Comparison of ENCODE assay signal across 10 cellular contexts in the genomic region with DNA sequence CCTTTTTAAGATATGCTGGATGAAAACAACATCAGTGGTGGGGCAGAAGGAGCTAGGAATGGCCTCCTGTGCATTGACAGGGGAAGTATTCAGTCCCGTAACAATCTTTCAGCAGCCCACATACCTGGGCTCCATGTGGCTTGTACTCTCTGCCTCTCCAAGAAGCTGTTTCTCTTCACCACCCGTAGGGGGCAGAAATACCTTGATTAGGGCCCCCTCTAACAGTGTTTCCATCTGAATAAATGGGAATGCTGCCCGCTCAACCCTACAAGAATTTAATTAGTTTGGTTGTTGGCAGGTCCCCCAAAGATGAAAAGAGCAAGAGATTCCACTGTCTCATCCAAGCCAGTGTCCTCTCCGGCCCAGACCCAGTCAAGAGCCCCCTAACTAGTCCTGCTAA.
DNase-seq lines count a peak whose midpoint lies in the region; ATAC-seq and TF ChIP-seq lines count a peak whose summit lies in the region.
"Had no signal": no experiment of that assay in that cellular context is flagged by ENCODE, and none has a peak within 500 bp of the region (broad histone marks: within the 10 kb centered on the region; RNA-seq: fewer than 3 reads in every experiment).

No MANE protein-coding gene starts in this region.

- no peaks in the 10 kb centered on the region for H3K4me1 ChIP-seq in H9 (ENCODE audit: insufficient read depth, low read length)
- H3K4me1 ChIP-seq in Panc1 (ENCODE audit: control insufficient read depth, insufficient read depth, low read length), result no peaks in the 10 kb centered on the region

- no peaks in the 10 kb centered on the region for H3K79me2 ChIP-seq in H9 (ENCODE audit: insufficient read depth, low read length)

- no peak overlapping the region for H3T11ph ChIP-seq in H9 (ENCODE audit: low read length)

- H4K5ac ChIP-seq in H9 (ENCODE audit: insufficient read length, low read depth, low read length), result no peak overlapping the region

- no peak overlapping the region for H2AFZ ChIP-seq in H9 (ENCODE audit: low read length)

- no peak overlapping the region for H2BK5ac ChIP-seq in H9 (ENCODE audit: insufficient read length, low read length)

- no peak overlapping the region for H3K27ac ChIP-seq in C4-2B
- H3K27ac ChIP-seq in H9 (ENCODE audit: insufficient read length, low read depth, low read length), result no peak overlapping the region
- H3K27ac ChIP-seq in Panc1 (ENCODE audit: low read length), result no peak overlapping the region
- no peak overlapping the region for H3K27ac ChIP-seq in coronary artery
- H3K27ac ChIP-seq: skin epidermis had no signal

- H3K27ac Mint-ChIP-seq in H9, result no peak overlapping the region

- no peak overlapping the region for H2BK12ac ChIP-seq in H9 (ENCODE audit: insufficient read length, low read depth, low read length)

- in situ Hi-C loops in Panc1 (cut with HindIII; ENCODE audit: low pct_unique_long_range_greater_than_20kb, low sequenced_read_pairs), result no loop called here

- intact Hi-C loops in Panc1 (cut with micrococcal nuclease; ENCODE audit: unreplicated experiment), result loop anchor here (10.0 kb wide), 2 partner anchors 256 to 346 kb away; partner anchors contain the start of gene RBPJ

- DNase-seq in H9 (peak; percentile 57), Panc1 (ENCODE audit: low read depth, low spot score) (no peak), iPS DF 4.7 (ENCODE audit: extremely low read depth, low spot score) (peak; percentile 56), NCI-H1048 (lab: John Stamatoyannopoulos, UW) (no peak), coronary artery (ENCODE audit: low spot score) (no peak), DMS79 treated with DMSO at 0.1 percent for 48 hours (lab: John Stamatoyannopoulos, UW) (no peak)
- DNase-seq: activated T-cell treated with anti-CD3 and anti-CD28 coated beads, Interleukin-2, amount 50 U/mL, for 48 hours had no signal

- H2BK120ac ChIP-seq in H9 (ENCODE audit: low read depth, low read length, poor library complexity, severe bottlenecking), result no peak overlapping the region

- H2BK15ac ChIP-seq in H9 (ENCODE audit: low read depth, low read length), result no peak overlapping the region

- no peaks in the 10 kb centered on the region for H3K36me3 ChIP-seq in Panc1 (ENCODE audit: control insufficient read depth, insufficient read depth, low read length)

- H2AK5ac ChIP-seq in H9 (ENCODE audit: insufficient read length, low read length), result no peak overlapping the region

- H3K27me3 ChIP-seq in H9 (ENCODE audit: insufficient read depth, low read length) (no peaks in the 10 kb centered on the region), Panc1 (ENCODE audit: control insufficient read depth, insufficient read depth, low read length) (no peaks in the 10 kb centered on the region)

- no peak overlapping the region for H3K4me2 ChIP-seq in H9 (ENCODE audit: insufficient read depth, insufficient read length, low read length)

- no peak overlapping the region for H3K4me3 ChIP-seq in Panc1 (ENCODE audit: low read depth in 2 of 2, low read length in 2 of 2)
- no peak overlapping the region for H3K4me3 ChIP-seq in coronary artery
- H3K4me3 ChIP-seq: skin epidermis had no signal

- H3K9ac ChIP-seq in H9 (ENCODE audit: extremely low read depth, insufficient read length, low read length), result no peak overlapping the region

- H3K4me3 Mint-ChIP-seq in H9, result no peak overlapping the region

- H3K18ac ChIP-seq in H9 (ENCODE audit: insufficient read length, low read depth, low read length), result no peak overlapping the region

- no peak overlapping the region for H4K8ac ChIP-seq in H9 (replicated peaks; ENCODE audit: insufficient read length, low read depth, low read length)

- H3K23me2 ChIP-seq in H9 (ENCODE audit: insufficient read length, low read depth, low read length, poor library complexity, severe bottlenecking), result peaks cover 3% of the 10 kb centered on the region

- H3K36me3 Mint-ChIP-seq in H9 (ENCODE audit: insufficient read depth in 1 of 3, low read depth in 3 of 3), result no peaks in the 10 kb centered on the region

- no peak overlapping the region for H3K14ac ChIP-seq in H9 (ENCODE audit: insufficient read depth, low read length)

- CTCF ChIA-PET in Panc1 (lab: Charles Lee), result no interaction called here

- H3K23ac ChIP-seq in H9 (ENCODE audit: insufficient read length, low read depth, low read length), result no peak overlapping the region

- ATAC-seq in Panc1 (peak; percentile 66; the same call in 1 of the 2 replicates), HG02763 (IDR thresholded peaks at IDR 0.05; ENCODE audit: unreplicated experiment) (no peak)

- no peaks in the 10 kb centered on the region for H4K20me1 ChIP-seq in H9 (ENCODE audit: control insufficient read depth, insufficient read depth, insufficient read length)

- H3K9me3 Mint-ChIP-seq in H9, result no peaks in the 10 kb centered on the region; a peak in 1 of 5 replicates

- H2BK20ac ChIP-seq in H9 (ENCODE audit: low read depth, low read length, poor library complexity, severe bottlenecking), result no peak overlapping the region

- no peak overlapping the region for H3K4ac ChIP-seq in H9 (ENCODE audit: low read depth, low read length)

- no CpG with 5 or more reads among the region's 4 CpGs for WGBS in H9 (ENCODE audit: extremely low coverage, insufficient read length, low lambda C conversion rate)

- H4K91ac ChIP-seq in H9 (ENCODE audit: insufficient read length, low read depth, low read length), result no peak overlapping the region

- no peak overlapping the region for H3K56ac ChIP-seq in H9 (ENCODE audit: insufficient read length, low read depth, low read length)

- H3K9me3 ChIP-seq in H9 (ENCODE audit: control insufficient read depth, low read depth, low read length) (no peaks in the 10 kb centered on the region), Panc1 (ENCODE audit: control insufficient read depth, insufficient read depth, low read depth, low read length) (no peaks in the 10 kb centered on the region)

- POLR2A ChIA-PET in Panc1 (lab: Charles Lee), result no interaction called here

- TF ChIP-seq CTCF in C4-2B (conservative IDR thresholded peaks at IDR 0.05), result peak; percentile 48
- TF ChIP-seq CTCF in H9 (conservative IDR thresholded peaks at IDR 0.05), result peak; percentile 78
- peak; percentile 63 for TF ChIP-seq CTCF in Panc1 (IDR thresholded peaks at IDR 0.05)
- TF ChIP-seq CTCF in coronary artery (IDR thresholded peaks at IDR 0.05), result no peak

- H3K27me3 Mint-ChIP-seq in H9 (ENCODE audit: low read depth), result no peaks in the 10 kb centered on the region; the same call in 1 of the 2 replicates

- H3K79me1 ChIP-seq in H9 (ENCODE audit: insufficient read depth, low read depth, low read length, poor library complexity, severe bottlenecking), result no peaks in the 10 kb centered on the region

- no TSS peak for BruUV-seq in Panc1 (replicated peaks; lab: Mats Ljungman, UMichigan)

- H3K4me1 Mint-ChIP-seq in H9, result peaks cover 9 to 12% of the 10 kb centered on the region in 2 experiments

Comparison
In these comparisons a context has a peak if more than half of its experiments do, and no peak if none do; other contexts are left out.
1. DNase-seq: peak in H9 (single experiment) and iPS DF 4.7 (single experiment); none in Panc1 (single experiment), NCI-H1048 (single experiment), coronary artery (single experiment) and DMS79 treated with DMSO at 0.1 percent for 48 hours (single experiment).